1 cellular context compared by ENCODE assay signal in the genomic region with DNA sequence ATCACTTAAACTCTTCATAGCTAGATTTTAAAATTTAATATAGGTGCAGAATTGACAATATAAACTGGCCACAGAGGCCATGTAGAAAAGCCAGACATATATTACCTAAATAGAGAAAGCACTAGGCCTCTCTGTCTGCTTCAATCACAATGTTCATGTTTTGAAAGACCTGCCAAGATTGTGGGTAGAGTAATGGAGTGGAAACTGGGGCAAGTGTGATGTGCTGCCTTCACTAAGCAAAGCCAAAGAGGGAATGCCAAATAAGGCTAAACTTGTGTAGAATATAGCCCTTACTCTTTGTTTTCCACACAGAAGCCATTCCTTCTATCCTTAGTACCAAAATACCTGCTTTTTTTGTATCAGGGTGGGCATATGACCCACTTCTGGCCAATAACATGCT.
TF ChIP-seq lines count a peak whose summit lies in the region.

No MANE protein-coding gene starts in this region.

TF ChIP-seq in SK-N-SH, 30 proteins besides CTCF, POLR2A, EP300 and RAD21 (continued from another document):
- TF ChIP-seq, protein P1, sequence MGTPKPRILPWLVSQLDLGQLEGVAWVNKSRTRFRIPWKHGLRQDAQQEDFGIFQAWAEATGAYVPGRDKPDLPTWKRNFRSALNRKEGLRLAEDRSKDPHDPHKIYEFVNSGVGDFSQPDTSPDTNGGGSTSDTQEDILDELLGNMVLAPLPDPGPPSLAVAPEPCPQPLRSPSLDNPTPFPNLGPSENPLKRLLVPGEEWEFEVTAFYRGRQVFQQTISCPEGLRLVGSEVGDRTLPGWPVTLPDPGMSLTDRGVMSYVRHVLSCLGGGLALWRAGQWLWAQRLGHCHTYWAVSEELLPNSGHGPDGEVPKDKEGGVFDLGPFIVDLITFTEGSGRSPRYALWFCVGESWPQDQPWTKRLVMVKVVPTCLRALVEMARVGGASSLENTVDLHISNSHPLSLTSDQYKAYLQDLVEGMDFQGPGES (IDR thresholded peaks at IDR 0.05; ENCODE audit: low read depth, low read length) = no peak
- TF ChIP-seq NRF1 (IDR thresholded peaks at IDR 0.05; ENCODE audit: low read depth, low read length) (no peak), TEAD4 (IDR thresholded peaks at IDR 0.05; ENCODE audit: borderline replicate concordance, insufficient read depth) (no peak)
TF ChIP-seq in SK-N-SH: peak in this region for 0.
